ENCODE assay signal across 18 cellular contexts in genomic region chr10:104657458-104657857, GRCh38. TPM values are rescaled to one million over a fixed set of nuclear protein-coding genes. Genes with fewer than 3 reads are reported as not detected.
"Had no signal": no experiment of that assay in that cellular context is flagged by ENCODE, and none has a peak within 500 bp of the region (broad histone marks: within the 10 kb centered on the region; RNA-seq: fewer than 3 reads in every experiment).

No MANE protein-coding gene starts in this region.

- H3K4me1 ChIP-seq: ascending aorta, esophagus squamous epithelium, psoas muscle, thyroid gland, vagina had no signal

- H3K27me3 ChIP-seq: ascending aorta, esophagus squamous epithelium, thyroid gland, vagina had no signal

- H3K36me3 ChIP-seq: ascending aorta, esophagus squamous epithelium, thyroid gland, vagina had no signal

- H3K27ac ChIP-seq: ascending aorta, coronary artery, esophagus squamous epithelium, psoas muscle, thyroid gland, vagina, VCaP had no signal

- H3K4me3 ChIP-seq: ascending aorta, coronary artery, esophagus squamous epithelium, psoas muscle, thyroid gland, vagina had no signal

- H3K9me3 ChIP-seq: ascending aorta, esophagus squamous epithelium, psoas muscle, thyroid gland, vagina had no signal

- DNase-seq: activated CD4-positive, alpha-beta T cell treated with anti-CD3 and anti-CD28 coated beads, Interleukin-2, amount 50 U/mL, for 48 hours; activated naive CD4-positive, alpha-beta T cell treated with Interleukin-2 at 50 U/mL for 16 hours; central memory CD4-positive, alpha-beta T cell; esophagus squamous epithelium; glutamatergic neuron; mesendoderm; psoas muscle; stimulated activated CD4-positive, alpha-beta T cell treated with anti-CD3 and anti-CD28 coated beads, Interleukin-12 subunit alpha, Interleukin-12 subunit beta, amount 100 ng/mL, for 4 hours; stimulated activated CD4-positive, alpha-beta T cell treated with anti-CD3 and anti-CD28 coated beads, Interleukin-2, amount 100 ng/mL, for 24 hours; T-cell; T1000; thyroid gland had no signal

RNA-seq across cellular contexts. Expression of gene SORCS3, which starts 16.4 kb away (rescaled TPM):
- total RNA-seq: activated T-helper 17 cell treated with anti-CD3 and anti-CD28 coated beads, Interleukin-2, amount 50 U/mL, for 72 hours; ascending aorta; esophagus squamous epithelium; omental fat pad; psoas muscle; thyroid gland had no signal
